ENCODE assay signal across 11 cellular contexts in the genomic region with DNA sequence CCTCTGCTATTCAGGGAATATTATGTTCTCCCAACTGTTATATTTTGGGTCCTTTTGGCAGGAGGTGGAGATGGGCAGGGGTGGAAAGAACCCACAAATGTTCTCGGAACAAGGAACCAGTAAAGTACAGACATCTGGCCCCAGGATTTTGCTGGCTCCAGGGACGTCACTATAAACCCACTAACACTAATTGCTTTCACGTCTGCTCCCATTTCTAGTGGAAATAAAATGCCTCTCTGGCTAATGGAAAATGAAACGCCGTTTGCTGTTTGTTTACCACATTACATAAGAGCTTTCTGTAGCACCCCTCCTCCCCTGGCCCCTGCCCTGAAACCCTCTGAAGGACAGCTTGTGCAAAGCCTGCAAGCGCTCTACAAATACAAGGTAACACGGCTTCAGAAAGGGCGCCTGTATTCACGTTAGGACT.
DNase-seq lines count a peak whose midpoint lies in the region; ATAC-seq and TF ChIP-seq lines count a peak whose summit lies in the region.
"Had no signal": no experiment of that assay in that cellular context is flagged by ENCODE, and none has a peak within 500 bp of the region (broad histone marks: within the 10 kb centered on the region; RNA-seq: fewer than 3 reads in every experiment).

No MANE protein-coding gene starts in this region.

- no peaks in the 10 kb centered on the region for H3K36me3 ChIP-seq in Peyer's patch
- H3K36me3 ChIP-seq in psoas muscle (ENCODE audit: insufficient read depth in 1 of 2, low read depth in 1 of 2), result no peaks in the 10 kb centered on the region

- H3K9me3 ChIP-seq in Peyer's patch, result no peaks in the 10 kb centered on the region
- no peaks in the 10 kb centered on the region for H3K9me3 ChIP-seq in right cardiac atrium (ENCODE audit: control insufficient read depth, low read length)
- H3K9me3 ChIP-seq in psoas muscle, result no peaks in the 10 kb centered on the region

- intact Hi-C loops in right cardiac atrium (cut with DNase I) (no loop called here), psoas muscle (cut with DNase I) (loop anchor here in 1 of 2 donors (10.0 kb wide), 1 partner anchor 51 kb away; no protein-coding TSS in a partner anchor)

- H3K4me3 ChIP-seq in Peyer's patch, result no peak overlapping the region
- H3K4me3 ChIP-seq in right cardiac atrium (ENCODE audit: low read length), result no peak overlapping the region
- no peak overlapping the region for H3K4me3 ChIP-seq in psoas muscle

- H3K27ac ChIP-seq in Peyer's patch (peak overlapping the region in 3 of 4 donors; percentile 26 to 55 (median 37)), right cardiac atrium (ENCODE audit: low read length) (peak overlapping the region; percentile 99), psoas muscle (peak overlapping the region; percentile 66)

- H3K4me1 ChIP-seq in Peyer's patch (peaks cover 0 to 9% (median 0%) of the 10 kb centered on the region in 4 donors), right cardiac atrium (ENCODE audit: control insufficient read depth, insufficient read depth, low read length) (peaks cover 24% of the 10 kb centered on the region), psoas muscle (peaks cover 70% of the 10 kb centered on the region)

- TF ChIP-seq POLR2A in Peyer's patch (IDR thresholded peaks at IDR 0.05), result no peak

- H3K27me3 ChIP-seq in Peyer's patch (no peaks in the 10 kb centered on the region), right cardiac atrium (ENCODE audit: control insufficient read depth, insufficient read depth) (no peaks in the 10 kb centered on the region), psoas muscle (ENCODE audit: insufficient read depth in 3 of 3, low read length in 2 of 3) (no peaks in the 10 kb centered on the region)

- 62% methylated on average over 9 of the region's 9 CpGs for WGBS in right cardiac atrium
- WGBS in psoas muscle, 3 donors, result 30 to 51% (median 35%) methylated on average over 9 of the region's 9 CpGs

- DNase-seq in Ammon's horn (ENCODE audit: low spot score) (peak; percentile 68), Peyer's patch (no peak), right cardiac atrium (no peak), psoas muscle (peak in 1 of 2 donors; percentile 59), kidney tubule cell (ENCODE audit: low spot score) (no peak)
- DNase-seq in central memory CD4-positive, alpha-beta T cell, result no peak
- DNase-seq in activated effector memory CD4-positive, alpha-beta T cell treated with anti-CD3 and anti-CD28 coated beads, Interleukin-2, amount 50 U/mL, for 16 hours, result no peak
- DNase-seq: activated CD4-positive, alpha-beta T cell treated with anti-CD3 and anti-CD28 coated beads for 48 hours; H7; T-cell had no signal

- no peak for TF ChIP-seq CTCF in Peyer's patch (IDR thresholded peaks at IDR 0.05)
- no peak for TF ChIP-seq CTCF in psoas muscle (IDR thresholded peaks at IDR 0.05)

- ATAC-seq in right cardiac atrium (no peak), psoas muscle (peak in 1 of 4 donors; percentile 39), GM21529 (IDR thresholded peaks at IDR 0.05; ENCODE audit: unreplicated experiment) (no peak)
- ATAC-seq: T-cell had no signal

Comparison
In these comparisons a context has a peak if more than half of its experiments do, and no peak if none do; other contexts are left out.
1. H3K27ac ChIP-seq: peak in every context shown above with its lines; median percentile 99 in right cardiac atrium; 66 in psoas muscle; 37 in Peyer's patch.